1 cellular context compared by ENCODE assay signal in genomic region chr9:91207481-91207888, GRCh38.
TF ChIP-seq lines count a peak whose summit lies in the region.

No MANE protein-coding gene starts in this region.

TF ChIP-seq in WTC11, 78 proteins besides CTCF, POLR2A, EP300 and RAD21 (continued from another document):
- TF ChIP-seq, protein P1, sequence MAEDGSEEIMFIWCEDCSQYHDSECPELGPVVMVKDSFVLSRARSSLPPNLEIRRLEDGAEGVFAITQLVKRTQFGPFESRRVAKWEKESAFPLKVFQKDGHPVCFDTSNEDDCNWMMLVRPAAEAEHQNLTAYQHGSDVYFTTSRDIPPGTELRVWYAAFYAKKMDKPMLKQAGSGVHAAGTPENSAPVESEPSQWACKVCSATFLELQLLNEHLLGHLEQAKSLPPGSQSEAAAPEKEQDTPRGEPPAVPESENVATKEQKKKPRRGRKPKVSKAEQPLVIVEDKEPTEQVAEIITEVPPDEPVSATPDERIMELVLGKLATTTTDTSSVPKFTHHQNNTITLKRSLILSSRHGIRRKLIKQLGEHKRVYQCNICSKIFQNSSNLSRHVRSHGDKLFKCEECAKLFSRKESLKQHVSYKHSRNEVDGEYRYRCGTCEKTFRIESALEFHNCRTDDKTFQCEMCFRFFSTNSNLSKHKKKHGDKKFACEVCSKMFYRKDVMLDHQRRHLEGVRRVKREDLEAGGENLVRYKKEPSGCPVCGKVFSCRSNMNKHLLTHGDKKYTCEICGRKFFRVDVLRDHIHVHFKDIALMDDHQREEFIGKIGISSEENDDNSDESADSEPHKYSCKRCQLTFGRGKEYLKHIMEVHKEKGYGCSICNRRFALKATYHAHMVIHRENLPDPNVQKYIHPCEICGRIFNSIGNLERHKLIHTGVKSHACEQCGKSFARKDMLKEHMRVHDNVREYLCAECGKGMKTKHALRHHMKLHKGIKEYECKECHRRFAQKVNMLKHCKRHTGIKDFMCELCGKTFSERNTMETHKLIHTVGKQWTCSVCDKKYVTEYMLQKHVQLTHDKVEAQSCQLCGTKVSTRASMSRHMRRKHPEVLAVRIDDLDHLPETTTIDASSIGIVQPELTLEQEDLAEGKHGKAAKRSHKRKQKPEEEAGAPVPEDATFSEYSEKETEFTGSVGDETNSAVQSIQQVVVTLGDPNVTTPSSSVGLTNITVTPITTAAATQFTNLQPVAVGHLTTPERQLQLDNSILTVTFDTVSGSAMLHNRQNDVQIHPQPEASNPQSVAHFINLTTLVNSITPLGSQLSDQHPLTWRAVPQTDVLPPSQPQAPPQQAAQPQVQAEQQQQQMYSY (CRISPR knock-in tag; IDR thresholded peaks at IDR 0.05), result no peak
- TF ChIP-seq ZNF263 (CRISPR knock-in tag; IDR thresholded peaks at IDR 0.05; ENCODE audit: low read depth) (no peak), CREM (CRISPR knock-in tag; IDR thresholded peaks at IDR 0.05) (no peak), ETV6 (CRISPR knock-in tag; IDR thresholded peaks at IDR 0.05) (no peak), RELA (CRISPR knock-in tag; IDR thresholded peaks at IDR 0.05; ENCODE audit: borderline replicate concordance) (no peak), PREB (CRISPR knock-in tag; IDR thresholded peaks at IDR 0.05; ENCODE audit: borderline replicate concordance) (no peak), ZNF416 (CRISPR knock-in tag; IDR thresholded peaks at IDR 0.05) (no peak)
- TF ChIP-seq, protein P2, sequence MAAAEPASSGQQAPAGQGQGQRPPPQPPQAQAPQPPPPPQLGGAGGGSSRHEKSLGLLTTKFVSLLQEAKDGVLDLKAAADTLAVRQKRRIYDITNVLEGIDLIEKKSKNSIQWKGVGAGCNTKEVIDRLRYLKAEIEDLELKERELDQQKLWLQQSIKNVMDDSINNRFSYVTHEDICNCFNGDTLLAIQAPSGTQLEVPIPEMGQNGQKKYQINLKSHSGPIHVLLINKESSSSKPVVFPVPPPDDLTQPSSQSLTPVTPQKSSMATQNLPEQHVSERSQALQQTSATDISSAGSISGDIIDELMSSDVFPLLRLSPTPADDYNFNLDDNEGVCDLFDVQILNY (CRISPR knock-in tag; IDR thresholded peaks at IDR 0.05), result no peak
